8 cellular contexts compared by ENCODE assay signal in genomic region chr15:64596701-64597468, GRCh38.
DNase-seq lines count a peak whose midpoint lies in the region; ATAC-seq and TF ChIP-seq lines count a peak whose summit lies in the region.

No MANE protein-coding gene starts in this region.

- no peak overlapping the region for H2BK5ac ChIP-seq in IMR-90 (ENCODE audit: low read depth, low read length, poor library complexity, severe bottlenecking)

- no peaks in the 10 kb centered on the region for H3K27me3 ChIP-seq in IMR-90 (ENCODE audit: control insufficient read depth, insufficient read depth, low read length)
- H3K27me3 ChIP-seq in dorsolateral prefrontal cortex = no peaks in the 10 kb centered on the region

- no peaks in the 10 kb centered on the region for H3K9me3 ChIP-seq in IMR-90 (ENCODE audit: control insufficient read depth, insufficient read depth, low read length)

- H2BK120ac ChIP-seq in IMR-90 (ENCODE audit: low read depth, low read length) = no peak overlapping the region

- peak overlapping the region; percentile 20; the same call in 1 of the 2 replicates for H3K9ac ChIP-seq in IMR-90 (ENCODE audit: low read depth, low read length)

- H3K4me1 ChIP-seq in IMR-90 (ENCODE audit: control insufficient read depth, insufficient read depth, low read length) = peaks cover 11% of the 10 kb centered on the region

- no TSS peak for BruUV-seq in IMR-90 (replicated peaks; lab: Mats Ljungman, UMichigan)

- H4K8ac ChIP-seq in IMR-90 (ENCODE audit: low read depth in 2 of 2, low read length in 2 of 2) = no peak overlapping the region

- no peak overlapping the region for H2BK15ac ChIP-seq in IMR-90 (ENCODE audit: low read depth, low read length)

- TF ChIP-seq POLR2A in IMR-90 (IDR thresholded peaks at IDR 0.05; ENCODE audit: low read depth, low read length) = no peak

- ATAC-seq in IMR-90 (ENCODE audit: low read depth) (peak; percentile 66), HG03025 (IDR thresholded peaks at IDR 0.05; ENCODE audit: low FRiP score, unreplicated experiment) (no peak)

- no CpG with 5 or more reads among the region's 4 CpGs for WGBS in IMR-90 (ENCODE audit: extremely low coverage in 2 of 2, insufficient read length in 1 of 2), 2 experiments

- CTCF ChIA-PET in IMR-90 (lab: Yijun Ruan, JAX) = interaction anchor here (1.2 kb wide), 1 partner anchor 54 kb away, joined by 3 read pairs; no protein-coding TSS in a partner anchor

- H2AFZ ChIP-seq in IMR-90 (replicated peaks; ENCODE audit: low read length, poor library complexity) = no peak overlapping the region

- 0 out of 2 replicates have a peak overlapping the region, but pooled peaks have one; percentile 22 for H2AK5ac ChIP-seq in IMR-90 (ENCODE audit: low read depth, low read length)

- peak; percentile 39 to 69 for DNase-seq in NCI-H2081 (lab: John Stamatoyannopoulos, UW)
- no peak for DNase-seq in NCI-H2081 treated with DMSO at 0.1 percent for 48 hours (lab: John Stamatoyannopoulos, UW)
- DNase-seq in IMR-90 = peak; percentile 45
- DNase-seq in RKO (ENCODE audit: low spot score) = peak; percentile 21
- peak in 3 of 10 donors; percentile 14 to 71 (median 39) for DNase-seq in dorsolateral prefrontal cortex
- peak; percentile 66 for DNase-seq in midbrain (lab: John Stamatoyannopoulos, UW)
- DNase-seq in COLO829 (ENCODE audit: low spot score) = no peak

- no peak overlapping the region for H2AK9ac ChIP-seq in IMR-90 (replicated peaks; ENCODE audit: low read depth, low read length, poor library complexity)

- peak overlapping the region; percentile 26; the same call in 1 of the 2 replicates for H3K23ac ChIP-seq in IMR-90 (ENCODE audit: low read depth, low read length)

- H3K27ac ChIP-seq in IMR-90 (ENCODE audit: insufficient read depth, low read length) (peak overlapping the region; percentile 45; the same call in 1 of the 2 replicates), dorsolateral prefrontal cortex (peak overlapping the region in 57 of 59 donors; percentile 9 to 89 (median 70))

- peaks cover 35% of the 10 kb centered on the region for H4K20me1 ChIP-seq in IMR-90 (ENCODE audit: insufficient read depth, low read length)

- no peak overlapping the region for H2BK20ac ChIP-seq in IMR-90 (ENCODE audit: low read depth, low read length)

- 0 out of 2 replicates have a peak overlapping the region, but pooled peaks have one; percentile 16 for H3K14ac ChIP-seq in IMR-90 (replicated peaks; ENCODE audit: low read depth, low read length)

- dilution Hi-C loops in IMR-90 (cut with HindIII; ENCODE audit: low sequenced_read_pairs, unreplicated experiment) = no loop called here

- H3K4ac ChIP-seq in IMR-90 (ENCODE audit: low read depth, low read length) = no peak overlapping the region

- no peak overlapping the region for H4K91ac ChIP-seq in IMR-90 (ENCODE audit: insufficient read depth, low read depth, low read length)

- H3K18ac ChIP-seq in IMR-90 (ENCODE audit: low read depth, low read length) = no peak overlapping the region

- no peak overlapping the region for H3K4me3 ChIP-seq in IMR-90 (ENCODE audit: insufficient read depth, low read depth, low read length)
- peak overlapping the region in 42 of 59 donors; percentile 0 to 43 (median 20) for H3K4me3 ChIP-seq in dorsolateral prefrontal cortex

- in situ Hi-C loops in IMR-90 (cut with MboI; ENCODE audit: low sequenced_read_pairs) = no loop called here

- TF ChIP-seq CTCF in IMR-90 (conservative IDR thresholded peaks at IDR 0.05; ENCODE audit: low read depth, low read length) (no peak), dorsolateral prefrontal cortex (IDR thresholded peaks at IDR 0.05 in 54 of 56, conservative IDR thresholded peaks at IDR 0.05 in 2 of 56; ENCODE audit: low read depth in 1 of 56, partially characterized antibody in 56 of 56) (peak in 1 of 56 donors; percentile 9)

- H4K5ac ChIP-seq in IMR-90 (ENCODE audit: low read depth, low read length) = no peak overlapping the region

- peaks cover 38 to 72% of the 10 kb centered on the region in 2 experiments for H3K79me1 ChIP-seq in IMR-90 (ENCODE audit: low read depth in 1 of 2, low read length in 2 of 2)

- H3K9me1 ChIP-seq in IMR-90 (ENCODE audit: insufficient read depth, low read length) = peaks cover 9% of the 10 kb centered on the region; the same call in 1 of the 2 replicates

- no peak overlapping the region for H3K56ac ChIP-seq in IMR-90 (ENCODE audit: extremely low read depth, insufficient read depth, low read length)

- POLR2A ChIA-PET in IMR-90 (lab: Charles Lee; ENCODE audit: unreplicated experiment) = no interaction called here

- H3K36me3 ChIP-seq in IMR-90 (ENCODE audit: control insufficient read depth, insufficient read depth, low read length) = no peaks in the 10 kb centered on the region

- intact Hi-C loops in IMR-90 (cut with micrococcal nuclease) = no loop called here
- intact Hi-C loops in dorsolateral prefrontal cortex (cut with DNase I) = no loop called here

- TF ChIP-seq RAD21 in IMR-90 (IDR thresholded peaks at IDR 0.05; ENCODE audit: low read length) = no peak

- H3K4me2 ChIP-seq in IMR-90 (ENCODE audit: low read depth, low read length) = peak overlapping the region; percentile 76

TF ChIP-seq in IMR-90, 13 proteins besides CTCF, POLR2A, EP300 and RAD21:
- TF ChIP-seq MAZ (IDR thresholded peaks at IDR 0.05; ENCODE audit: borderline replicate concordance, low read depth, low read length) (no peak), MAFK (IDR thresholded peaks at IDR 0.05; ENCODE audit: low read depth, low read length) (no peak), CHD1 (IDR thresholded peaks at IDR 0.05; ENCODE audit: low read depth, low read length) (no peak), RCOR1 (IDR thresholded peaks at IDR 0.05; ENCODE audit: insufficient replicate concordance, low read length) (no peak), SMC3 (IDR thresholded peaks at IDR 0.05; ENCODE audit: low read depth, low read length) (no peak), BHLHE40 (IDR thresholded peaks at IDR 0.05; ENCODE audit: low read depth, low read length) (no peak), CEBPB (IDR thresholded peaks at IDR 0.05; ENCODE audit: low read depth, low read length) (no peak)

Comparison
In these comparisons a context has a peak if more than half of its experiments do, and no peak if none do; other contexts are left out.
1. DNase-seq: peak in NCI-H2081 (2 of 2), IMR-90 (single experiment), RKO (single experiment) and midbrain (single experiment); none in NCI-H2081 treated with DMSO at 0.1 percent for 48 hours (single experiment) and COLO829 (single experiment).